In the genomic region with DNA sequence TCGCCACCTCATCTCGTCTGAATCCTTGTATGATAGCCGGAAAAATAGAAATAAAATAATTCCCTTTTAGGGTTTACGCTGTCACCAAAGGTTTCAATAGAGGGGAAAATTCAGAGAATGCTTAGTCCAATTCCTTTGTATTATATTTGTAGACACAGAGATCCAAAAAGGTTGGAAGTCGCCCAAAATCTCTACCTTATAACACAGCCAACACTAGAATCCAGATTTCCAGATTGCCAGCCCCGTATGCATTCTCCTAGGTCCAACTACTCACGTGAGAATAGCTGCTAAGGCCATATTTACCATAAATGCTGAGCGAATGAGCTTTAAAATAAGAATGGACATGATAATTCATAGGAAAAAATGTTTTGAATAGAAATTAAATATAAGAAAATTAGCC, we compare ENCODE assay signal across 1 cellular context.
TF ChIP-seq lines count a peak whose summit lies in the region.

No MANE protein-coding gene starts in this region.

TF ChIP-seq in K562, 482 proteins besides CTCF, POLR2A, EP300 and RAD21 (continued from another document):
- TF ChIP-seq, protein P1, sequence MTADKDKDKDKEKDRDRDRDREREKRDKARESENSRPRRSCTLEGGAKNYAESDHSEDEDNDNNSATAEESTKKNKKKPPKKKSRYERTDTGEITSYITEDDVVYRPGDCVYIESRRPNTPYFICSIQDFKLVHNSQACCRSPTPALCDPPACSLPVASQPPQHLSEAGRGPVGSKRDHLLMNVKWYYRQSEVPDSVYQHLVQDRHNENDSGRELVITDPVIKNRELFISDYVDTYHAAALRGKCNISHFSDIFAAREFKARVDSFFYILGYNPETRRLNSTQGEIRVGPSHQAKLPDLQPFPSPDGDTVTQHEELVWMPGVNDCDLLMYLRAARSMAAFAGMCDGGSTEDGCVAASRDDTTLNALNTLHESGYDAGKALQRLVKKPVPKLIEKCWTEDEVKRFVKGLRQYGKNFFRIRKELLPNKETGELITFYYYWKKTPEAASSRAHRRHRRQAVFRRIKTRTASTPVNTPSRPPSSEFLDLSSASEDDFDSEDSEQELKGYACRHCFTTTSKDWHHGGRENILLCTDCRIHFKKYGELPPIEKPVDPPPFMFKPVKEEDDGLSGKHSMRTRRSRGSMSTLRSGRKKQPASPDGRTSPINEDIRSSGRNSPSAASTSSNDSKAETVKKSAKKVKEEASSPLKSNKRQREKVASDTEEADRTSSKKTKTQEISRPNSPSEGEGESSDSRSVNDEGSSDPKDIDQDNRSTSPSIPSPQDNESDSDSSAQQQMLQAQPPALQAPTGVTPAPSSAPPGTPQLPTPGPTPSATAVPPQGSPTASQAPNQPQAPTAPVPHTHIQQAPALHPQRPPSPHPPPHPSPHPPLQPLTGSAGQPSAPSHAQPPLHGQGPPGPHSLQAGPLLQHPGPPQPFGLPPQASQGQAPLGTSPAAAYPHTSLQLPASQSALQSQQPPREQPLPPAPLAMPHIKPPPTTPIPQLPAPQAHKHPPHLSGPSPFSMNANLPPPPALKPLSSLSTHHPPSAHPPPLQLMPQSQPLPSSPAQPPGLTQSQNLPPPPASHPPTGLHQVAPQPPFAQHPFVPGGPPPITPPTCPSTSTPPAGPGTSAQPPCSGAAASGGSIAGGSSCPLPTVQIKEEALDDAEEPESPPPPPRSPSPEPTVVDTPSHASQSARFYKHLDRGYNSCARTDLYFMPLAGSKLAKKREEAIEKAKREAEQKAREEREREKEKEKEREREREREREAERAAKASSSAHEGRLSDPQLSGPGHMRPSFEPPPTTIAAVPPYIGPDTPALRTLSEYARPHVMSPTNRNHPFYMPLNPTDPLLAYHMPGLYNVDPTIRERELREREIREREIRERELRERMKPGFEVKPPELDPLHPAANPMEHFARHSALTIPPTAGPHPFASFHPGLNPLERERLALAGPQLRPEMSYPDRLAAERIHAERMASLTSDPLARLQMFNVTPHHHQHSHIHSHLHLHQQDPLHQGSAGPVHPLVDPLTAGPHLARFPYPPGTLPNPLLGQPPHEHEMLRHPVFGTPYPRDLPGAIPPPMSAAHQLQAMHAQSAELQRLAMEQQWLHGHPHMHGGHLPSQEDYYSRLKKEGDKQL (CRISPR knock-in tag; IDR thresholded peaks at IDR 0.05; ENCODE audit: borderline replicate concordance): no peak
- TF ChIP-seq GTF2A2 (tag; IDR thresholded peaks at IDR 0.05): no peak
- no peak for TF ChIP-seq CBX2 (IDR thresholded peaks at IDR 0.05; ENCODE audit: insufficient read depth, low read length, poor library complexity, severe bottlenecking)
- TF ChIP-seq, protein P2, sequence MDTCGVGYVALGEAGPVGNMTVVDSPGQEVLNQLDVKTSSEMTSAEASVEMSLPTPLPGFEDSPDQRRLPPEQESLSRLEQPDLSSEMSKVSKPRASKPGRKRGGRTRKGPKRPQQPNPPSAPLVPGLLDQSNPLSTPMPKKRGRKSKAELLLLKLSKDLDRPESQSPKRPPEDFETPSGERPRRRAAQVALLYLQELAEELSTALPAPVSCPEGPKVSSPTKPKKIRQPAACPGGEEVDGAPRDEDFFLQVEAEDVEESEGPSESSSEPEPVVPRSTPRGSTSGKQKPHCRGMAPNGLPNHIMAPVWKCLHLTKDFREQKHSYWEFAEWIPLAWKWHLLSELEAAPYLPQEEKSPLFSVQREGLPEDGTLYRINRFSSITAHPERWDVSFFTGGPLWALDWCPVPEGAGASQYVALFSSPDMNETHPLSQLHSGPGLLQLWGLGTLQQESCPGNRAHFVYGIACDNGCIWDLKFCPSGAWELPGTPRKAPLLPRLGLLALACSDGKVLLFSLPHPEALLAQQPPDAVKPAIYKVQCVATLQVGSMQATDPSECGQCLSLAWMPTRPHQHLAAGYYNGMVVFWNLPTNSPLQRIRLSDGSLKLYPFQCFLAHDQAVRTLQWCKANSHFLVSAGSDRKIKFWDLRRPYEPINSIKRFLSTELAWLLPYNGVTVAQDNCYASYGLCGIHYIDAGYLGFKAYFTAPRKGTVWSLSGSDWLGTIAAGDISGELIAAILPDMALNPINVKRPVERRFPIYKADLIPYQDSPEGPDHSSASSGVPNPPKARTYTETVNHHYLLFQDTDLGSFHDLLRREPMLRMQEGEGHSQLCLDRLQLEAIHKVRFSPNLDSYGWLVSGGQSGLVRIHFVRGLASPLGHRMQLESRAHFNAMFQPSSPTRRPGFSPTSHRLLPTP (IDR thresholded peaks at IDR 0.05; ENCODE audit: borderline replicate concordance, extremely low read depth, insufficient read length): no peak
- TF ChIP-seq ZNF408 (CRISPR knock-in tag; IDR thresholded peaks at IDR 0.05; ENCODE audit: low read depth): no peak
- no peak for TF ChIP-seq PHB2 (IDR thresholded peaks at IDR 0.05; ENCODE audit: low read depth)
- TF ChIP-seq HSF4 (CRISPR knock-in tag; IDR thresholded peaks at IDR 0.05; ENCODE audit: borderline replicate concordance): no peak
- no peak for TF ChIP-seq ZBTB8A (IDR thresholded peaks at IDR 0.05; ENCODE audit: partially characterized antibody)
- TF ChIP-seq, protein P3, sequence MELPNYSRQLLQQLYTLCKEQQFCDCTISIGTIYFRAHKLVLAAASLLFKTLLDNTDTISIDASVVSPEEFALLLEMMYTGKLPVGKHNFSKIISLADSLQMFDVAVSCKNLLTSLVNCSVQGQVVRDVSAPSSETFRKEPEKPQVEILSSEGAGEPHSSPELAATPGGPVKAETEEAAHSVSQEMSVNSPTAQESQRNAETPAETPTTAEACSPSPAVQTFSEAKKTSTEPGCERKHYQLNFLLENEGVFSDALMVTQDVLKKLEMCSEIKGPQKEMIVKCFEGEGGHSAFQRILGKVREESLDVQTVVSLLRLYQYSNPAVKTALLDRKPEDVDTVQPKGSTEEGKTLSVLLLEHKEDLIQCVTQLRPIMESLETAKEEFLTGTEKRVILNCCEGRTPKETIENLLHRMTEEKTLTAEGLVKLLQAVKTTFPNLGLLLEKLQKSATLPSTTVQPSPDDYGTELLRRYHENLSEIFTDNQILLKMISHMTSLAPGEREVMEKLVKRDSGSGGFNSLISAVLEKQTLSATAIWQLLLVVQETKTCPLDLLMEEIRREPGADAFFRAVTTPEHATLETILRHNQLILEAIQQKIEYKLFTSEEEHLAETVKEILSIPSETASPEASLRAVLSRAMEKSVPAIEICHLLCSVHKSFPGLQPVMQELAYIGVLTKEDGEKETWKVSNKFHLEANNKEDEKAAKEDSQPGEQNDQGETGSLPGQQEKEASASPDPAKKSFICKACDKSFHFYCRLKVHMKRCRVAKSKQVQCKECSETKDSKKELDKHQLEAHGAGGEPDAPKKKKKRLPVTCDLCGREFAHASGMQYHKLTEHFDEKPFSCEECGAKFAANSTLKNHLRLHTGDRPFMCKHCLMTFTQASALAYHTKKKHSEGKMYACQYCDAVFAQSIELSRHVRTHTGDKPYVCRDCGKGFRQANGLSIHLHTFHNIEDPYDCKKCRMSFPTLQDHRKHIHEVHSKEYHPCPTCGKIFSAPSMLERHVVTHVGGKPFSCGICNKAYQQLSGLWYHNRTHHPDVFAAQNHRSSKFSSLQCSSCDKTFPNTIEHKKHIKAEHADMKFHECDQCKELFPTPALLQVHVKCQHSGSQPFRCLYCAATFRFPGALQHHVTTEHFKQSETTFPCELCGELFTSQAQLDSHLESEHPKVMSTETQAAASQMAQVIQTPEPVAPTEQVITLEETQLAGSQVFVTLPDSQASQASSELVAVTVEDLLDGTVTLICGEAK (IDR thresholded peaks at IDR 0.05): no peak
- TF ChIP-seq, protein P3 (CRISPR knock-in tag; IDR thresholded peaks at IDR 0.05): no peak
- TF ChIP-seq KAT8 (IDR thresholded peaks at IDR 0.05; ENCODE audit: low read depth): no peak
- TF ChIP-seq, protein P4, sequence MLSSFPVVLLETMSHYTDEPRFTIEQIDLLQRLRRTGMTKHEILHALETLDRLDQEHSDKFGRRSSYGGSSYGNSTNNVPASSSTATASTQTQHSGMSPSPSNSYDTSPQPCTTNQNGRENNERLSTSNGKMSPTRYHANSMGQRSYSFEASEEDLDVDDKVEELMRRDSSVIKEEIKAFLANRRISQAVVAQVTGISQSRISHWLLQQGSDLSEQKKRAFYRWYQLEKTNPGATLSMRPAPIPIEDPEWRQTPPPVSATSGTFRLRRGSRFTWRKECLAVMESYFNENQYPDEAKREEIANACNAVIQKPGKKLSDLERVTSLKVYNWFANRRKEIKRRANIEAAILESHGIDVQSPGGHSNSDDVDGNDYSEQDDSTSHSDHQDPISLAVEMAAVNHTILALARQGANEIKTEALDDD (IDR thresholded peaks at IDR 0.05): no peak
TF ChIP-seq in K562: peak in this region for 0.
